Comparison of ENCODE assay signal across 16 cellular contexts in the genomic region with DNA sequence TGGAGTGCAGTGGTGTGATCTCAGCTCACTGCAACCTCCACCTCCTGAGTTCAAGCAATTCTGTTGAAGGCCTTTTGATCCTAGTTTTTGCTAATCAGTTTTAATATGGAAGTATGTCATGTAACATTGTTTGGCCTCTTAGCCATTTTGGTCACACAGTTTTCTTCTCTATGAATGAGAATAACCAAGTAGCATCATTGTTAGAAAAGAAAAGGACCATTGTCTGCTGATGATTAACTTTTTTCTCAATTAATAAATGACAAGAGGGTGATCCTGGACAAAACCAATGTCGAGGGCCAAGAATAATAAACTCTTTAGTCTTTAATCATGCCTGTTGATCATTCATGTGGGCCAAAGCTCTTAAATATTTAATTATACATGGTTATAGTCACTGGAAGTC.
DNase-seq lines count a peak whose midpoint lies in the region; ATAC-seq and TF ChIP-seq lines count a peak whose summit lies in the region.
"Had no signal": no experiment of that assay in that cellular context is flagged by ENCODE, and none has a peak within 500 bp of the region (broad histone marks: within the 10 kb centered on the region; RNA-seq: fewer than 3 reads in every experiment).

No MANE protein-coding gene starts in this region.

- in situ Hi-C loops in Caki2 (cut with HindIII; ENCODE audit: low pct_unique_long_range_greater_than_20kb, low sequenced_read_pairs): no loop called here

- DNase-seq in Caki2 (ENCODE audit: low read depth) (peak; percentile 76), epithelial cell of proximal tubule (ENCODE audit: low read depth) (peak; percentile 56), kidney glomerular epithelial cell (lab: John Stamatoyannopoulos, UW) (peak; percentile 43), renal cortical epithelial cell (ENCODE audit: low read depth) (peak; percentile 76), NCI-H146 treated with DMSO at 0.1 percent for 48 hours (lab: John Stamatoyannopoulos, UW; ENCODE audit: unreplicated experiment) (no peak)
- no peak for DNase-seq in activated CD4-positive, CD25-positive, alpha-beta regulatory T cell (lab: John Stamatoyannopoulos, UW)
- DNase-seq: AML-193; Caco-2; CD4-positive, alpha-beta T cell; DMS153; DMS79; GDM1; H9 had no signal

- TF ChIP-seq CTCF in epithelial cell of proximal tubule (conservative IDR thresholded peaks at IDR 0.05; ENCODE audit: low read depth, low read length): no peak

- ATAC-seq in GM18517 (IDR thresholded peaks at IDR 0.05; ENCODE audit: unreplicated experiment): no peak
- ATAC-seq: A549, HepG2 had no signal

- no peak overlapping the region for H3K4me3 ChIP-seq in epithelial cell of proximal tubule (ENCODE audit: low read depth, low read length)
- H3K4me3 ChIP-seq: A549 had no signal

Comparison
In these comparisons a context has a peak if more than half of its experiments do, and no peak if none do; other contexts are left out.
1. DNase-seq: peak in Caki2 (single experiment), epithelial cell of proximal tubule (single experiment), kidney glomerular epithelial cell (single experiment) and renal cortical epithelial cell (single experiment); none in NCI-H146 treated with DMSO at 0.1 percent for 48 hours (single experiment) and activated CD4-positive, CD25-positive, alpha-beta regulatory T cell (0 of 4).